In genomic region chr2:31088516-31089195, GRCh38 we compare ENCODE assay signal across 19 cellular contexts. TPM values are rescaled to one million over a fixed set of nuclear protein-coding genes. Genes with fewer than 3 reads are reported as not detected.
A peak's percentile ranks its signal among the peaks of the same experiment; 100 is the strongest.
DNase-seq lines count a peak whose midpoint lies in the region; ATAC-seq and TF ChIP-seq lines count a peak whose summit lies in the region.
"Had no signal": no experiment of that assay in that cellular context is flagged by ENCODE, and none has a peak within 500 bp of the region (broad histone marks: within the 10 kb centered on the region; RNA-seq: fewer than 3 reads in every experiment).

No MANE protein-coding gene starts in this region.

- H3F3A ChIP-seq in PC-3 (ENCODE audit: low read length, unreplicated experiment) = no peaks in the 10 kb centered on the region

- no peak overlapping the region for H3K4me3 ChIP-seq in PC-3 (ENCODE audit: low read length)
- H3K4me3 ChIP-seq: BLaER1, K562 had no signal

- no peak overlapping the region for H3K27ac ChIP-seq in PC-3 (ENCODE audit: low read length)
- H3K27ac ChIP-seq: BLaER1, HL-60 had no signal

- CTCF ChIA-PET in PC-3 (lab: Charles Lee) = interaction anchor here (1.2 kb wide), 1 partner anchor 82 kb away, joined by 3 read pairs; no protein-coding TSS in a partner anchor

- no TSS peak for BruUV-seq in PC-3 (replicated peaks; lab: Mats Ljungman, UMichigan)

- ATAC-seq in PC-3 = no peak
- no peak for ATAC-seq in GM21390 (IDR thresholded peaks at IDR 0.05; ENCODE audit: unreplicated experiment)
- no peak for ATAC-seq in GM21360 (IDR thresholded peaks at IDR 0.05; ENCODE audit: unreplicated experiment)
- ATAC-seq: K562 had no signal

- DNase-seq in D341Med (ENCODE audit: low spot score) (peak; percentile 75), HS-5 (ENCODE audit: low read depth) (peak; percentile 53), PC-3 (peak; percentile 23), kidney glomerular epithelial cell (lab: John Stamatoyannopoulos, UW) (peak; percentile 17), RPMI8226 (no peak)
- DNase-seq in stimulated activated CD4-positive, alpha-beta T cell treated with anti-CD3 and anti-CD28 coated beads, Interleukin-4, amount 100 ng/mL, for 1 hour = no peak
- DNase-seq: AML-193; Calu3; CD8-positive, alpha-beta memory T cell; DMS153; DMS79 treated with DMSO at 0.1 percent for 48 hours; EL; HCEC 1CT; HFFc6 had no signal

- peaks cover 6% of the 10 kb centered on the region; the same call in 1 of the 2 replicates for H3K4me1 ChIP-seq in PC-3 (ENCODE audit: insufficient read depth, low read length)
- H3K4me1 ChIP-seq: BLaER1 had no signal

- no peak overlapping the region for H3K9ac ChIP-seq in PC-3 (ENCODE audit: low read length)
- H3K9ac ChIP-seq: BLaER1 had no signal

- H3K79me2 ChIP-seq in PC-3 (ENCODE audit: low read length) = no peaks in the 10 kb centered on the region

- H2AFZ ChIP-seq in PC-3 (ENCODE audit: low read length) = no peak overlapping the region

- H3K9me2 ChIP-seq in PC-3 (replicated peaks; ENCODE audit: low read length) = no peaks in the 10 kb centered on the region

- no peaks in the 10 kb centered on the region for H4K20me1 ChIP-seq in PC-3 (ENCODE audit: low read length)

- POLR2A ChIA-PET in PC-3 (lab: Charles Lee; ENCODE audit: unreplicated experiment) = no interaction called here

- H3K4me2 ChIP-seq in PC-3 (ENCODE audit: low read length) = no peak overlapping the region
- H3K4me2 ChIP-seq: BLaER1 had no signal

- no peaks in the 10 kb centered on the region for H3K9me3 ChIP-seq in PC-3 (ENCODE audit: low read length)

- no peaks in the 10 kb centered on the region; the same call in 1 of the 2 replicates for H3K27me3 ChIP-seq in PC-3 (ENCODE audit: low read length)
- H3K27me3 ChIP-seq: BLaER1 had no signal

- intact Hi-C loops in PC-3 (cut with micrococcal nuclease) = no loop called here

- H3K36me3 ChIP-seq in PC-3 (ENCODE audit: low read depth, low read length) = no peaks in the 10 kb centered on the region

- no peak for TF ChIP-seq CTCF in PC-3 (conservative IDR thresholded peaks at IDR 0.05; ENCODE audit: low read depth, low read length)

RNA-seq across cellular contexts. Expression of gene GALNT14, which starts 49.6 kb away (rescaled TPM):
- 10.2 and 12.7 TPM in 2 replicates for total RNA-seq in PC-3 (2014; rRNA removed)
- total RNA-seq: K562 had no signal

Comparison
In these comparisons a context has a peak if more than half of its experiments do, and no peak if none do; other contexts are left out.
1. DNase-seq: peak in D341Med (single experiment), HS-5 (single experiment), PC-3 (single experiment) and kidney glomerular epithelial cell (single experiment); none in stimulated activated CD4-positive, alpha-beta T cell treated with anti-CD3 and anti-CD28 coated beads, Interleukin-4, amount 100 ng/mL, for 1 hour (single experiment) and RPMI8226 (single experiment).